ENCODE assay signal across 11 cellular contexts in the genomic region with DNA sequence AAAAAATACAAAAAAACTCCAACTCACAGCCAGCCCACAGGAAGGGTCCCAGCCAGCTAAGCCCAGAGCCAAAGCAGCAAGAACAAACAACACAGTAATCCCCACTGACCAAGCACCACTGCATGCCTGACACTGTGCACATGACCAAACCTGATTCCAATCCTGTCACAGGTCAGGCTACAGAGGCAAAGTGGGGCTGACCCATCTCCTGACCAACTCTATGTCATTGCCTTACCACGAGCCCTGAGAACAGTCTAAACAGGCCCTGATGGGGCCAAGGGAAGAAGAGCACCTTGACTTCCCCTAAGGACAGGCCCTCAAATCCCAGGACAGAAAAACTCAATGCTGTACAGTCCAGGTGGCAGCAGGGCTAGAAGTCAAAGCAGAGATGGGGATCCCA. TPM values are rescaled to one million over a fixed set of nuclear protein-coding genes. Genes with fewer than 3 reads are reported as not detected.
DNase-seq lines count a peak whose midpoint lies in the region; ATAC-seq and TF ChIP-seq lines count a peak whose summit lies in the region.
"Had no signal": no experiment of that assay in that cellular context is flagged by ENCODE, and none has a peak within 500 bp of the region (broad histone marks: within the 10 kb centered on the region; RNA-seq: fewer than 3 reads in every experiment).

No MANE protein-coding gene starts in this region.

- H3K36me3 Mint-ChIP-seq in activated B cell treated with CpG ODN at 0.5 μM for 24 hours (ENCODE audit: low read depth) = peaks cover 32% of the 10 kb centered on the region

- peaks cover 20% of the 10 kb centered on the region for H3K4me1 ChIP-seq in foreskin keratinocyte
- peaks cover 36 to 46% of the 10 kb centered on the region in 2 donors for H3K4me1 ChIP-seq in gastrocnemius medialis

- H3K4me3 ChIP-seq in gastrocnemius medialis = peak overlapping the region in 1 of 4 donors; percentile 15

- peak overlapping the region; percentile 41 for H3K4me3 Mint-ChIP-seq in activated B cell treated with CpG ODN at 0.5 μM for 24 hours

- POLR2A ChIA-PET in activated B cell treated with CpG ODN at 0.5 μM for 24 hours (lab: Charles Lee) = no interaction called here

- TF ChIP-seq CTCF in activated B cell treated with CpG ODN at 0.5 μM for 24 hours (IDR thresholded peaks at IDR 0.05) = no peak
- no peak for TF ChIP-seq CTCF in foreskin keratinocyte (conservative IDR thresholded peaks at IDR 0.05)
- no peak for TF ChIP-seq CTCF in gastrocnemius medialis (IDR thresholded peaks at IDR 0.05 in 4 of 5, conservative IDR thresholded peaks at IDR 0.05 in 1 of 5)

- no peaks in the 10 kb centered on the region for H3K27me3 ChIP-seq in foreskin keratinocyte
- H3K27me3 ChIP-seq in gastrocnemius medialis = no peaks in the 10 kb centered on the region

- H3K9me3 ChIP-seq in gastrocnemius medialis = no peaks in the 10 kb centered on the region

- no peaks in the 10 kb centered on the region for H3K9me3 Mint-ChIP-seq in activated B cell treated with CpG ODN at 0.5 μM for 24 hours

- no peaks in the 10 kb centered on the region for H3K27me3 Mint-ChIP-seq in activated B cell treated with CpG ODN at 0.5 μM for 24 hours

- H3K36me3 ChIP-seq in gastrocnemius medialis = peaks cover 0 to 4% of the 10 kb centered on the region in 2 donors

- H3K27ac ChIP-seq in foreskin keratinocyte = peak overlapping the region; percentile 86
- peak overlapping the region; percentile 83 to 99 (median 90) for H3K27ac ChIP-seq in gastrocnemius medialis
- H3K27ac ChIP-seq: HL-60 had no signal

- DNase-seq in G401 (ENCODE audit: low spot score) = peak; percentile 18
- no peak for DNase-seq in activated B cell treated with CpG ODN at 0.5 μM for 24 hours
- DNase-seq in foreskin keratinocyte = no peak
- DNase-seq in gastrocnemius medialis = peak; percentile 44 to 50
- DNase-seq in HUDEP-2 (lab: John Stamatoyannopoulos, UW; ENCODE audit: unreplicated experiment in 76 of 76) = no peak
- no peak for DNase-seq in NCI-H1436 (lab: John Stamatoyannopoulos, UW)
- no peak for DNase-seq in DMS153 treated with DMSO at 0.1 percent for 48 hours (lab: John Stamatoyannopoulos, UW; ENCODE audit: unreplicated experiment)
- DNase-seq: NCI-H446 treated with DMSO at 0.1 percent for 48 hours, T1000 had no signal

- intact Hi-C loops in activated B cell treated with CpG ODN at 0.5 μM for 24 hours (cut with micrococcal nuclease) (loop anchor here (5.0 kb wide), 1 partner anchor 254 kb away; no protein-coding TSS in a partner anchor), gastrocnemius medialis (cut with DNase I; ENCODE audit: low total_unique reads) (loop anchor here (5.0 kb wide), 1 partner anchor 254 kb away; no protein-coding TSS in a partner anchor)

- CTCF ChIA-PET in activated B cell treated with CpG ODN at 0.5 μM for 24 hours (lab: Charles Lee) = no interaction called here

- in situ Hi-C loops in G401 (cut with HindIII; ENCODE audit: low sequenced_read_pairs) = no loop called here
- in situ Hi-C loops in gastrocnemius medialis (cut with MboI; ENCODE audit: low sequenced_read_pairs in 4 of 4) = no loop called here

- peaks cover 39% of the 10 kb centered on the region for H3K4me1 Mint-ChIP-seq in activated B cell treated with CpG ODN at 0.5 μM for 24 hours

- ATAC-seq in activated B cell treated with CpG ODN at 0.5 μM for 24 hours (ENCODE audit: low read depth) (no peak), foreskin keratinocyte (no peak), gastrocnemius medialis (peak in 1 of 2 donors; percentile 43), GM21576 (IDR thresholded peaks at IDR 0.05; ENCODE audit: unreplicated experiment) (no peak)

- H3K27ac Mint-ChIP-seq in activated B cell treated with CpG ODN at 0.5 μM for 24 hours = no peak overlapping the region

- peak; percentile 39 to 62 for TF ChIP-seq POLR2A in gastrocnemius medialis (IDR thresholded peaks at IDR 0.05)

RNA-seq across cellular contexts. Expression of a gene that starts 2.4 kb away (rescaled TPM):
- total RNA-seq in G401 (2014; rRNA removed; shearing (Covaris generic)) = 59.4 and 66.8 TPM in 2 replicates
- total RNA-seq in activated B cell treated with CpG ODN at 0.5 μM for 24 hours = 76.3 and 99.0 TPM in 2 replicates
- 152 and 172 TPM in 2 replicates for total RNA-seq in foreskin keratinocyte
- polyA plus RNA-seq in foreskin keratinocyte = 118 and 129 TPM in 2 replicates
- total RNA-seq in gastrocnemius medialis = 10 to 100 TPM; 26.4 to 47.2 (median 32.7) TPM

RNA-seq across cellular contexts. Expression of a gene that starts 41.9 kb away (rescaled TPM):
- 5.9 and 11.2 TPM in 2 replicates for total RNA-seq in G401 (2014; rRNA removed; shearing (Covaris generic))
- 7.5 and 7.9 TPM in 2 replicates for total RNA-seq in activated B cell treated with CpG ODN at 0.5 μM for 24 hours
- total RNA-seq in foreskin keratinocyte = 7.8 and 8.9 TPM in 2 replicates
- 10.4 and 12.6 TPM in 2 replicates for polyA plus RNA-seq in foreskin keratinocyte
- 10 to 100 TPM in 1 of 4 donors, 1 to 10 TPM in 3; 1.5 to 11.9 (median 3.0) TPM for total RNA-seq in gastrocnemius medialis

RNA-seq across cellular contexts. Expression of a gene that starts 59.3 kb away (rescaled TPM):
- total RNA-seq in G401 (2014; rRNA removed; shearing (Covaris generic)) = 102 and 127 TPM in 2 replicates
- total RNA-seq in activated B cell treated with CpG ODN at 0.5 μM for 24 hours (136 and 147 TPM in 2 replicates), foreskin keratinocyte (67.8 and 69.6 TPM in 2 replicates), gastrocnemius medialis (100 to 1,000 TPM in 1 of 4 donors, 10 to 100 TPM in 3; 52.1 to 155 (median 83.2) TPM)
- polyA plus RNA-seq in foreskin keratinocyte = 27.7 and 28.2 TPM in 2 replicates

RNA-seq across cellular contexts. Expression of a gene that starts 60.0 kb away (rescaled TPM):
- 29.0 and 52.6 TPM in 2 replicates for total RNA-seq in G401 (2014; rRNA removed; shearing (Covaris generic))
- total RNA-seq in activated B cell treated with CpG ODN at 0.5 μM for 24 hours (11.8 and 13.7 TPM in 2 replicates), foreskin keratinocyte (12.5 and 14.6 TPM in 2 replicates), gastrocnemius medialis (10 to 100 TPM; 11.3 to 27.9 (median 18.7) TPM)
- polyA plus RNA-seq in foreskin keratinocyte = 14.3 and 21.2 TPM in 2 replicates

Comparison
In these comparisons a context has a peak if more than half of its experiments do, and no peak if none do; other contexts are left out.
1. DNase-seq: peak in G401 (single experiment) and gastrocnemius medialis (2 of 2); none in activated B cell treated with CpG ODN at 0.5 μM for 24 hours (single experiment), foreskin keratinocyte (0 of 2), HUDEP-2 (0 of 76), NCI-H1436 (single experiment) and DMS153 treated with DMSO at 0.1 percent for 48 hours (single experiment).